Comparison of ENCODE assay signal across 9 cellular contexts in the genomic region with DNA sequence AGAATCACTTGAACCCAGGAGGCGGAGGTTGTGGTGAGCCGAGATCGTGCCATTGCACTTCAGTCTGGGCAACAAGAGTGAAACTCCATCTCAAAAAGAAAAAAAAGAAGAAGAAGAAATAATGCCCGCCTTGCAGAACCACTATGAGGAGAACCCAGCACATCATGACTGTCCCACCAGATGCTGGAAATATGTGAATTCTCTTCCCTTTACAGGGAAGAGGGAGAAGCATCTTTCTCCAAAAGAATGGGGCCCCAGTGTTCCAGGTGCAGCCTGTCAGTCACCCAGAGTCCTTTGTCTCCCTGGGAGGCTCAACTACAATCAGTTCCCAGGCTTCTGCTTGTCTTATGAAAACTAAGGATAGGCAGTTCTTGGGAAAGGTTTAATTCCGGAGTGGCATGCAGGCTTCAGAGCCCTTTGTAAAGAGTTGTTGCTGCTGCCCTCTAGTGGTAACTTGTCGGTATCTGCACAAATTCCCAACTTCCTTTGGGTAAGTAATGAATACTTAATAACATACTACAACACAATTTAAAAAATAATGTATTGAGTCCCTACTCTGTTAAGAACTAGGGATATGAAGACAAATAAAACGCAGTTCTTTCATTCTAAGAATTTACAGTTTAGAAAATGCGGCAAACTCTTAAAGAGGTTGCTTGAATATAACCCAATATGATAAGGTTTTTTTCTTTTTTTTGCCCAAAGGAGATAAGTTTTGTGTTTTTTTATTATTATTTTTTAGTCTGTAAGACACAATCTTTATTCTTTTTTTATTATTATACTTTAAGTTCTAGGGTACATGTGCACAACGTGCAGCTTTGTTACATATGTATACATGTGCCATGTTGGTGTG. TPM values are rescaled to one million over a fixed set of nuclear protein-coding genes. Genes with fewer than 3 reads are reported as not detected.
DNase-seq lines count a peak whose midpoint lies in the region; ATAC-seq and TF ChIP-seq lines count a peak whose summit lies in the region.
"Had no signal": no experiment of that assay in that cellular context is flagged by ENCODE, and none has a peak within 500 bp of the region (broad histone marks: within the 10 kb centered on the region; RNA-seq: fewer than 3 reads in every experiment).

No MANE protein-coding gene starts in this region.

- in situ Hi-C loops in Panc1 (cut with HindIII; ENCODE audit: low pct_unique_long_range_greater_than_20kb, low sequenced_read_pairs): no loop called here

- H3K36me3 Mint-ChIP-seq in activated naive CD8-positive, alpha-beta T cell treated with anti-CD3 and anti-CD28 coated beads for 36 hours: no peaks in the 10 kb centered on the region
- no peaks in the 10 kb centered on the region for H3K36me3 Mint-ChIP-seq in glutamatergic neuron (ENCODE audit: unreplicated experiment)

- BruUV-seq in Panc1 (replicated peaks; lab: Mats Ljungman, UMichigan): no TSS peak

- no peaks in the 10 kb centered on the region for H3K4me1 Mint-ChIP-seq in activated naive CD8-positive, alpha-beta T cell treated with anti-CD3 and anti-CD28 coated beads for 36 hours
- no peaks in the 10 kb centered on the region for H3K4me1 Mint-ChIP-seq in glutamatergic neuron (ENCODE audit: low read depth, unreplicated experiment)
- H3K4me1 Mint-ChIP-seq: central memory CD8-positive, alpha-beta T cell had no signal

- intact Hi-C loops in Panc1 (cut with micrococcal nuclease; ENCODE audit: unreplicated experiment): loop anchor here (5.0 kb wide), 2 partner anchors 64 to 114 kb away; no protein-coding TSS in a partner anchor
- intact Hi-C loops in psoas muscle (cut with DNase I): loop anchor here in 1 of 2 donors (10.0 kb wide), 1 partner anchor 202 kb away; no protein-coding TSS in a partner anchor

- H3K4me3 ChIP-seq in Panc1 (ENCODE audit: low read depth in 2 of 2, low read length in 2 of 2): no peak overlapping the region
- no peak overlapping the region for H3K4me3 ChIP-seq in psoas muscle

- no peaks in the 10 kb centered on the region for H3K9me3 Mint-ChIP-seq in activated naive CD8-positive, alpha-beta T cell treated with anti-CD3 and anti-CD28 coated beads for 36 hours
- no peaks in the 10 kb centered on the region for H3K9me3 Mint-ChIP-seq in glutamatergic neuron (ENCODE audit: unreplicated experiment)
- H3K9me3 Mint-ChIP-seq: central memory CD8-positive, alpha-beta T cell had no signal

- H3K27me3 ChIP-seq in Panc1 (ENCODE audit: control insufficient read depth, insufficient read depth, low read length) (no peaks in the 10 kb centered on the region), psoas muscle (ENCODE audit: insufficient read depth in 3 of 3, low read length in 2 of 3) (peaks cover 0 to 13% (median 0%) of the 10 kb centered on the region in 3 donors)

- ATAC-seq in Panc1: peak; percentile 88
- peak in 2 of 4 donors; percentile 54 to 56 for ATAC-seq in psoas muscle
- no peak for ATAC-seq in HG03280 (IDR thresholded peaks at IDR 0.05; ENCODE audit: unreplicated experiment)
- no peak for ATAC-seq in HG02973 (IDR thresholded peaks at IDR 0.05; ENCODE audit: unreplicated experiment)

- POLR2A ChIA-PET in Panc1 (lab: Charles Lee): no interaction called here

- TF ChIP-seq CTCF in Panc1 (IDR thresholded peaks at IDR 0.05) (peak; percentile 81), glutamatergic neuron (IDR thresholded peaks at IDR 0.05; ENCODE audit: partially characterized antibody, unreplicated experiment) (peak; percentile 84), psoas muscle (IDR thresholded peaks at IDR 0.05) (peak; percentile 74)

- H3K4me3 Mint-ChIP-seq in activated naive CD8-positive, alpha-beta T cell treated with anti-CD3 and anti-CD28 coated beads for 36 hours: no peak overlapping the region
- peak overlapping the region; percentile 8 for H3K4me3 Mint-ChIP-seq in glutamatergic neuron (ENCODE audit: unreplicated experiment)
- H3K4me3 Mint-ChIP-seq: central memory CD8-positive, alpha-beta T cell had no signal

- H3K27ac Mint-ChIP-seq in activated naive CD8-positive, alpha-beta T cell treated with anti-CD3 and anti-CD28 coated beads for 36 hours: no peak overlapping the region
- no peak overlapping the region for H3K27ac Mint-ChIP-seq in glutamatergic neuron (ENCODE audit: unreplicated experiment)

- 46 to 53% (median 48%) methylated on average over 9 of the region's 9 CpGs for WGBS in psoas muscle, 3 donors

- CTCF ChIA-PET in Panc1 (lab: Charles Lee): no interaction called here

- H3K36me3 ChIP-seq in Panc1 (ENCODE audit: control insufficient read depth, insufficient read depth, low read length) (no peaks in the 10 kb centered on the region), psoas muscle (ENCODE audit: insufficient read depth in 1 of 2, low read depth in 1 of 2) (no peaks in the 10 kb centered on the region)

- H3K4me1 ChIP-seq in Panc1 (ENCODE audit: control insufficient read depth, insufficient read depth, low read length) (peaks cover 3% of the 10 kb centered on the region), psoas muscle (no peaks in the 10 kb centered on the region)

- H3K27me3 Mint-ChIP-seq in activated naive CD8-positive, alpha-beta T cell treated with anti-CD3 and anti-CD28 coated beads for 36 hours: peaks cover 9% of the 10 kb centered on the region
- peaks cover 5% of the 10 kb centered on the region for H3K27me3 Mint-ChIP-seq in glutamatergic neuron (ENCODE audit: unreplicated experiment)

- no peak overlapping the region for H3K27ac ChIP-seq in Panc1 (ENCODE audit: low read length)
- H3K27ac ChIP-seq in psoas muscle: no peak overlapping the region

- DNase-seq in EH (ENCODE audit: low read depth): peak; percentile 75
- peak; percentile 15 for DNase-seq in KG1 (lab: John Stamatoyannopoulos, UW)
- peak; percentile 60 for DNase-seq in Panc1 (ENCODE audit: low read depth, low spot score)
- DNase-seq in activated naive CD8-positive, alpha-beta T cell treated with anti-CD3 and anti-CD28 coated beads for 36 hours: peak; percentile 6
- DNase-seq in glutamatergic neuron: peak; percentile 48
- no peak for DNase-seq in psoas muscle

- no peaks in the 10 kb centered on the region for H3K9me3 ChIP-seq in Panc1 (ENCODE audit: control insufficient read depth, insufficient read depth, low read depth, low read length)
- no peaks in the 10 kb centered on the region for H3K9me3 ChIP-seq in psoas muscle

RNA-seq across cellular contexts. Expression of a gene that starts 18.6 kb away (rescaled TPM):
- total RNA-seq in Panc1 (2021; ENCODE audit: unreplicated experiment) (20.5 TPM), glutamatergic neuron (ENCODE audit: unreplicated experiment) (2.7 TPM), psoas muscle (under 1 TPM in 2 of 4 donors, not detected in 2; 0.04 TPM)
- 5.5 TPM for polyA plus RNA-seq in Panc1 (2012; ENCODE audit: insufficient read length)
- 10 to 100 TPM; 22.5 to 23.1 TPM for total RNA-seq in activated naive CD8-positive, alpha-beta T cell treated with anti-CD3 and anti-CD28 coated beads for 36 hours
- polyA plus RNA-seq in psoas muscle: under 1 TPM in 1 of 3 donors, not detected in 2; 0.01 TPM

Comparison
In these comparisons a context has a peak if more than half of its experiments do, and no peak if none do; other contexts are left out.
1. DNase-seq: peak in EH (single experiment), KG1 (single experiment), Panc1 (single experiment), activated naive CD8-positive, alpha-beta T cell treated with anti-CD3 and anti-CD28 coated beads for 36 hours (single experiment) and glutamatergic neuron (single experiment); none in psoas muscle (0 of 2).
2. Peak in every context shown above with its lines, with median percentiles within 50 percentile points of each other: CTCF ChIP-seq.